ENCODE assay signal across 8 cellular contexts in genomic region chr15:89777073-89777820, GRCh38. TPM values are rescaled to one million over a fixed set of nuclear protein-coding genes. Genes with fewer than 3 reads are reported as not detected.
DNase-seq lines count a peak whose midpoint lies in the region; ATAC-seq and TF ChIP-seq lines count a peak whose summit lies in the region.

No MANE protein-coding gene starts in this region.

- POLR2A ChIA-PET in MCF 10A (lab: Yijun Ruan, JAX), result no interaction called here

- TF ChIP-seq CTCF in breast epithelium (IDR thresholded peaks at IDR 0.05) (no peak), MCF 10A (IDR thresholded peaks at IDR 0.05; ENCODE audit: unreplicated experiment) (no peak), mucosa of descending colon (IDR thresholded peaks at IDR 0.05) (no peak), tibial artery (IDR thresholded peaks at IDR 0.05) (no peak)

- H3K27ac ChIP-seq in breast epithelium (peak overlapping the region; percentile 26 to 75), cingulate gyrus (ENCODE audit: low read depth, low read length) (peak overlapping the region; percentile 29), tibial artery (peak overlapping the region; percentile 41 to 51)

- no peaks in the 10 kb centered on the region for H3K27me3 ChIP-seq in breast epithelium
- H3K27me3 ChIP-seq in tibial artery, result no peaks in the 10 kb centered on the region

- H3K4me1 ChIP-seq in breast epithelium (no peaks in the 10 kb centered on the region), mucosa of descending colon (ENCODE audit: low read depth) (peaks cover 32% of the 10 kb centered on the region), tibial artery (peaks cover 0 to 30% (median 10%) of the 10 kb centered on the region in 4 donors)

- no TSS peak for BruUV-seq in MCF 10A (replicated peaks; lab: Mats Ljungman, UMichigan)

- no peak for ATAC-seq in mucosa of descending colon

- intact Hi-C loops in breast epithelium (cut with DNase I; ENCODE audit: low total_unique reads), result no loop called here
- intact Hi-C loops in MCF 10A (cut with micrococcal nuclease), result no loop called here
- intact Hi-C loops in mucosa of descending colon (cut with DNase I, micrococcal nuclease), result no loop called here
- intact Hi-C loops in tibial artery (cut with DNase I; ENCODE audit: low total_unique reads), result no loop called here

- no peaks in the 10 kb centered on the region for H3K36me3 Mint-ChIP-seq in MCF 10A (ENCODE audit: insufficient read depth, unreplicated experiment)

- H3K9me3 Mint-ChIP-seq in MCF 10A (ENCODE audit: unreplicated experiment), result no peaks in the 10 kb centered on the region

- H3K27me3 Mint-ChIP-seq in MCF 10A (ENCODE audit: insufficient read depth, unreplicated experiment), result no peaks in the 10 kb centered on the region

- H3K4me1 Mint-ChIP-seq in MCF 10A (ENCODE audit: insufficient read depth, unreplicated experiment), result peaks cover 18% of the 10 kb centered on the region

- TF ChIP-seq POLR2A in breast epithelium (IDR thresholded peaks at IDR 0.05), result no peak

- CTCF ChIA-PET in MCF 10A (lab: Yijun Ruan, JAX), result interaction anchor here (0.5 to 1.2 kb wide), 5 partner anchors 16 to 1242 kb away, joined by 3 to 5 read pairs (median 4); no protein-coding TSS in a partner anchor

- DNase-seq in breast epithelium (ENCODE audit: low spot score in 2 of 2) (no peak), MCF 10A (ENCODE audit: unreplicated experiment) (no peak), mucosa of descending colon (peak in 2 of 3 donors; percentile 46 to 47), tibial artery (no peak), LoVo (ENCODE audit: low spot score) (no peak), activated T-cell treated with anti-CD3 and anti-CD28 coated beads for 4 hours (no peak), AML-193 (lab: John Stamatoyannopoulos, UW) (no peak)

- H3K4me3 ChIP-seq in breast epithelium (peak overlapping the region; percentile 40 to 67 (median 44)), mucosa of descending colon (no peak overlapping the region), tibial artery (peak overlapping the region; percentile 47 to 53)

- no peaks in the 10 kb centered on the region for H3K9me3 ChIP-seq in breast epithelium
- no peaks in the 10 kb centered on the region for H3K9me3 ChIP-seq in mucosa of descending colon
- no peaks in the 10 kb centered on the region for H3K9me3 ChIP-seq in tibial artery

- H3K4me3 Mint-ChIP-seq in MCF 10A (ENCODE audit: unreplicated experiment), result no peak overlapping the region

- no peak overlapping the region for H3K27ac Mint-ChIP-seq in MCF 10A (ENCODE audit: low read depth, unreplicated experiment)

- H3K36me3 ChIP-seq in breast epithelium (no peaks in the 10 kb centered on the region), mucosa of descending colon (ENCODE audit: low read depth) (no peaks in the 10 kb centered on the region), tibial artery (no peaks in the 10 kb centered on the region)

RNA-seq across cellular contexts. Expression of gene MESP2, which starts 1.1 kb away (rescaled TPM):
- total RNA-seq in breast epithelium (1 to 10 TPM in 1 of 3 donors, under 1 TPM in 1, not detected in 1; 0.64 to 2.3 TPM), MCF 10A (2022) (not detected in 2 replicates), mucosa of descending colon (1 to 10 TPM in 2 of 3 donors, under 1 TPM in 1; 0.79 to 4.7 (median 1.2) TPM)

RNA-seq across cellular contexts. Expression of gene MESP1, which starts 26.2 kb away (rescaled TPM):
- total RNA-seq in breast epithelium (10 to 100 TPM in 1 of 3 donors, 1 to 10 TPM in 2; 5.9 to 12.8 (median 6.2) TPM), MCF 10A (2022) (0.58 and 1.6 TPM in 2 replicates), mucosa of descending colon (10 to 100 TPM in 1 of 3 donors, 1 to 10 TPM in 2; 4.6 to 10.2 (median 8.5) TPM)

RNA-seq across cellular contexts. Expression of gene ANPEP, which starts 37.4 kb away (rescaled TPM):
- total RNA-seq in breast epithelium (100 to 1,000 TPM in 2 of 3 donors, 10 to 100 TPM in 1; 26.5 to 129 (median 106) TPM), MCF 10A (2022) (252 and 294 TPM in 2 replicates), mucosa of descending colon (1,000 to 10,000 TPM in 1 of 3 donors, 100 to 1,000 TPM in 2; 270 to 1,014 (median 289) TPM)

Comparison
In these comparisons a context has a peak if more than half of its experiments do, and no peak if none do; other contexts are left out.
1. DNase-seq: peak in mucosa of descending colon (2 of 3); none in breast epithelium (0 of 2), MCF 10A (single experiment), tibial artery (0 of 2), LoVo (single experiment), activated T-cell treated with anti-CD3 and anti-CD28 coated beads for 4 hours (single experiment) and AML-193 (0 of 2).
2. Peak in every context shown above with its lines, with median percentiles within 50 percentile points of each other: H3K27ac ChIP-seq.